ENCODE assay signal across 16 cellular contexts in genomic region chr6:119647309-119647708, GRCh38.
"Had no signal": no experiment of that assay in that cellular context is flagged by ENCODE, and none has a peak within 500 bp of the region (broad histone marks: within the 10 kb centered on the region; RNA-seq: fewer than 3 reads in every experiment).

No MANE protein-coding gene starts in this region.

- H3K4me1 ChIP-seq: heart right ventricle, stomach had no signal

- ATAC-seq: heart right ventricle, left ventricle myocardium superior, T-helper 17 cell had no signal

- H3K36me3 ChIP-seq: brain microvascular endothelial cell, heart right ventricle, ovary, stomach had no signal

- DNase-seq: activated B cell treated with CpG ODN at 0.5 μM for 24 hours; activated CD4-positive, alpha-beta T cell treated with anti-CD3 and anti-CD28 coated beads, Interleukin-2, amount 10 ng/mL, durations not matched to agents 24 days and 14 days; activated naive CD4-positive, alpha-beta T cell treated with anti-CD3 and anti-CD28 coated beads, Interleukin-2, amount 50 U/mL, for 16 hours; brain microvascular endothelial cell; cerebellar nuclear complex; dermis blood vessel endothelial cell; erythroblast; heart right ventricle; islet precursor cell; left ventricle myocardium superior; mesendoderm; ovary; stimulated activated CD4-positive, alpha-beta T cell treated with anti-CD3 and anti-CD28 coated beads, Interleukin-15, amount 100 ng/mL, for 24 hours; stimulated activated CD4-positive, alpha-beta T cell treated with anti-CD3 and anti-CD28 coated beads, Interleukin-4, amount 100 ng/mL, for 24 hours; stomach; T-helper 17 cell had no signal

- H3K27me3 ChIP-seq: brain microvascular endothelial cell, heart right ventricle, ovary, stomach had no signal

- H3K9me3 ChIP-seq: heart right ventricle, ovary, stomach had no signal

- H3K4me3 ChIP-seq: heart right ventricle, ovary, stomach had no signal
